ENCODE assay signal across 10 cellular contexts in the genomic region with DNA sequence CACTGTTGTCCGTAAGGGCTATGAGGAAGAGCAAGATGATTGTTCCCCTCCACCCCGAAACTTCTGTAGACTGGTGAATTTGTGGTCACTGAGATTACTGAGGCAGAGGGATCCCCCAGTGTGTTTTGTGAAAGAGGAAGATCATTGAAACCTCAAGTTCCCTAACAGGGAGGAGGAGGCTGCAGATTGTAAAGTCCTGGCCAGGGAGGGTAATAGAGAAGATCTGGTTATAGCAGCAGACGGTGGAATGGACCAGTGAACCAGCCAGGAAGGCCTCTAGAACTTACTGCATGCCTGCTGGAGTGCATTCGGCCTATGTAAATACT. TPM values are rescaled to one million over a fixed set of nuclear protein-coding genes. Genes with fewer than 3 reads are reported as not detected.
DNase-seq lines count a peak whose midpoint lies in the region; ATAC-seq and TF ChIP-seq lines count a peak whose summit lies in the region.
"Had no signal": no experiment of that assay in that cellular context is flagged by ENCODE, and none has a peak within 500 bp of the region (broad histone marks: within the 10 kb centered on the region; RNA-seq: fewer than 3 reads in every experiment).

No MANE protein-coding gene starts in this region.

- H3K4me3 ChIP-seq in HL-60 (replicated peaks; ENCODE audit: insufficient read depth, low read length) = no peak overlapping the region

- intact Hi-C loops in Calu3 (cut with micrococcal nuclease; ENCODE audit: unreplicated experiment) = no loop called here

- no TSS peak for BruUV-seq in Calu3 (replicated peaks; lab: Mats Ljungman, UMichigan)

- DNase-seq in HL-60 (ENCODE audit: low read depth in 1 of 2, low spot score in 1 of 2) (peak; percentile 70 to 90), midbrain (lab: John Stamatoyannopoulos, UW) (peak; percentile 25), hepatic stellate cell (ENCODE audit: low spot score) (no peak), Calu3 (no peak), islet precursor cell (no peak)
- no peak for DNase-seq in stimulated activated CD4-positive, alpha-beta T cell treated with anti-CD3 and anti-CD28 coated beads, Interleukin-4, amount 100 ng/mL, for 4 hours
- DNase-seq: effector CD4-positive, alpha-beta T cell; NCI-H226 had no signal

- no peaks in the 10 kb centered on the region for H3K27me3 ChIP-seq in HL-60 (ENCODE audit: insufficient read depth, poor library complexity, severe bottlenecking)

- H3K36me3 Mint-ChIP-seq in Calu3 (ENCODE audit: insufficient read depth, unreplicated experiment) = peaks cover 6% of the 10 kb centered on the region

- peaks cover 33% of the 10 kb centered on the region for H3K4me1 Mint-ChIP-seq in Calu3 (ENCODE audit: low read depth, unreplicated experiment)

- H3K27ac Mint-ChIP-seq in Calu3 (ENCODE audit: unreplicated experiment) = no peak overlapping the region

- no peaks in the 10 kb centered on the region for H3K9me3 Mint-ChIP-seq in Calu3 (ENCODE audit: low read depth, unreplicated experiment)

- ATAC-seq in GM18868 (IDR thresholded peaks at IDR 0.05; ENCODE audit: unreplicated experiment) (peak; percentile 88), HG02588 (IDR thresholded peaks at IDR 0.05; ENCODE audit: unreplicated experiment) (peak; percentile 74)

- H3K4me3 Mint-ChIP-seq in Calu3 (ENCODE audit: low read depth, unreplicated experiment) = no peak overlapping the region

- CTCF ChIA-PET in Calu3 (lab: Charles Lee) = no interaction called here

- H3K27ac ChIP-seq in HL-60 (replicated peaks) = no peak overlapping the region

- H3K27me3 Mint-ChIP-seq in Calu3 (ENCODE audit: unreplicated experiment) = no peaks in the 10 kb centered on the region

- TF ChIP-seq CTCF in HL-60 (IDR thresholded peaks at IDR 0.05; ENCODE audit: insufficient read depth, low read length) (no peak), Calu3 (IDR thresholded peaks at IDR 0.05; ENCODE audit: unreplicated experiment) (no peak)

RNA-seq across cellular contexts. Expression of a gene that starts 31.1 kb away (rescaled TPM):
- 28.6 and 29.9 TPM in 2 replicates for total RNA-seq in Calu3 (2022)

Comparison
In these comparisons a context has a peak if more than half of its experiments do, and no peak if none do; other contexts are left out.
1. DNase-seq: peak in HL-60 (2 of 2) and midbrain (single experiment); none in hepatic stellate cell (single experiment), Calu3 (single experiment), stimulated activated CD4-positive, alpha-beta T cell treated with anti-CD3 and anti-CD28 coated beads, Interleukin-4, amount 100 ng/mL, for 4 hours (0 of 2) and islet precursor cell (single experiment).